In genomic region chr9:18759836-18760235, GRCh38 we compare ENCODE assay signal across 25 cellular contexts.
"Had no signal": no experiment of that assay in that cellular context is flagged by ENCODE, and none has a peak within 500 bp of the region (broad histone marks: within the 10 kb centered on the region; RNA-seq: fewer than 3 reads in every experiment).

No MANE protein-coding gene starts in this region.

- H3K9me3 ChIP-seq: breast epithelium had no signal

- ATAC-seq: activated CD8-positive, alpha-beta memory T cell treated with anti-CD3 and anti-CD28 coated beads, Interleukin-2, amount 10 ng/mL, durations not matched to agents 7 days and 5 days; T-cell had no signal

- FAIRE-seq: TTC549 had no signal

- H3K27me3 Mint-ChIP-seq: activated B cell treated with CpG ODN at 0.5 μM for 24 hours; activated CD8-positive, alpha-beta memory T cell treated with anti-CD3 and anti-CD28 coated beads, Interleukin-2, amount 10 ng/mL, durations not matched to agents 7 days and 5 days; activated naive CD4-positive, alpha-beta T cell treated with anti-CD3 and anti-CD28 coated beads, Interleukin-2, amount 50 U/mL, for 24 hours; activated T-cell treated with anti-CD3 and anti-CD28 coated beads, Interleukin-2, amount 50 U/mL, for 24 hours had no signal

- H3K4me3 ChIP-seq: breast epithelium, SK-N-MC had no signal

- H3K9me3 Mint-ChIP-seq: activated B cell treated with CpG ODN at 0.5 μM for 24 hours; activated CD4-positive, alpha-beta T cell treated with anti-CD3 and anti-CD28 coated beads, Interleukin-2, amount 10 ng/mL, durations not matched to agents 24 days and 14 days; activated naive CD4-positive, alpha-beta T cell treated with anti-CD3 and anti-CD28 coated beads, Interleukin-2, amount 50 U/mL, for 24 hours; activated T-cell treated with anti-CD3 and anti-CD28 coated beads, Interleukin-2, amount 50 U/mL, for 24 hours; activated T-helper 1 cell treated with anti-CD3 and anti-CD28 coated beads, Interleukin-12 subunit alpha, Interleukin-12 subunit beta, Interleukin-2, Interleukin-4 antibody, amounts not matched to agents 30 ng/mL and 10 ng/mL and 1 ng/mL, durations not matched to agents 14 hours and 24 hours and 36 hours; T-cell had no signal

- H3K4me1 ChIP-seq: breast epithelium had no signal

- H3K36me3 Mint-ChIP-seq: activated CD8-positive, alpha-beta memory T cell treated with anti-CD3 and anti-CD28 coated beads, Interleukin-2, amount 10 ng/mL, durations not matched to agents 7 days and 5 days; activated naive CD4-positive, alpha-beta T cell treated with anti-CD3 and anti-CD28 coated beads, Interleukin-2, amount 50 U/mL, for 24 hours; T-cell had no signal

- H3K27ac Mint-ChIP-seq: activated B cell treated with CpG ODN at 0.5 μM for 24 hours; activated CD4-positive, alpha-beta T cell treated with anti-CD3 and anti-CD28 coated beads, Interleukin-2, amount 10 ng/mL, durations not matched to agents 24 days and 14 days; activated CD8-positive, alpha-beta memory T cell treated with anti-CD3 and anti-CD28 coated beads, Interleukin-2, amount 10 ng/mL, durations not matched to agents 7 days and 5 days; activated naive CD4-positive, alpha-beta T cell treated with anti-CD3 and anti-CD28 coated beads, Interleukin-2, amount 50 U/mL, for 24 hours; activated T-cell treated with anti-CD3 and anti-CD28 coated beads, Interleukin-2, amount 50 U/mL, for 24 hours; activated T-helper 1 cell treated with anti-CD3 and anti-CD28 coated beads, Interleukin-12 subunit alpha, Interleukin-12 subunit beta, Interleukin-2, Interleukin-4 antibody, amounts not matched to agents 30 ng/mL and 10 ng/mL and 1 ng/mL, durations not matched to agents 14 hours and 24 hours and 36 hours; T-cell had no signal

- H3K4me1 Mint-ChIP-seq: activated B cell treated with CpG ODN at 0.5 μM for 24 hours; activated CD4-positive, alpha-beta T cell treated with anti-CD3 and anti-CD28 coated beads, Interleukin-2, amount 10 ng/mL, durations not matched to agents 24 days and 14 days; activated CD8-positive, alpha-beta memory T cell treated with anti-CD3 and anti-CD28 coated beads, Interleukin-2, amount 10 ng/mL, durations not matched to agents 7 days and 5 days; activated naive CD4-positive, alpha-beta T cell treated with anti-CD3 and anti-CD28 coated beads, Interleukin-2, amount 50 U/mL, for 24 hours; T-cell had no signal

- DNase-seq: activated B cell treated with CpG ODN at 0.5 μM for 24 hours; activated CD4-positive, alpha-beta T cell treated with anti-CD3 and anti-CD28 coated beads for 1 hour; activated CD4-positive, alpha-beta T cell treated with anti-CD3 and anti-CD28 coated beads, Interleukin-2, amount 10 ng/mL, durations not matched to agents 24 days and 14 days; activated CD4-positive, alpha-beta T cell treated with anti-CD3 and anti-CD28 coated beads, Interleukin-2, amount 50 U/mL, for 48 hours; activated CD8-positive, alpha-beta memory T cell treated with anti-CD3 and anti-CD28 coated beads, Interleukin-2, amount 10 ng/mL, durations not matched to agents 7 days and 5 days; activated effector memory CD4-positive, alpha-beta T cell treated with Interleukin-2 at 50 U/mL for 16 hours; activated naive CD4-positive, alpha-beta T cell; activated T-cell treated with anti-CD3 and anti-CD28 coated beads, Interleukin-2, amount 50 U/mL, for 24 hours; aorta; caudate nucleus; Kasumi-1; KBM-7; NCI-H1105 treated with DMSO at 0.1 percent for 48 hours; NCI-H1694 treated with DMSO at 0.1 percent for 48 hours; NCI-H2029 treated with DMSO at 0.1 percent for 48 hours; NCI-H226; NCI-H82; T-cell; T-helper 2 cell; T1000 had no signal

- H3K36me3 ChIP-seq: breast epithelium had no signal

- H3K27ac ChIP-seq: breast epithelium, SK-N-MC had no signal

- H3K4me3 Mint-ChIP-seq: activated B cell treated with CpG ODN at 0.5 μM for 24 hours; activated CD4-positive, alpha-beta T cell treated with anti-CD3 and anti-CD28 coated beads, Interleukin-2, amount 10 ng/mL, durations not matched to agents 24 days and 14 days; activated CD8-positive, alpha-beta memory T cell treated with anti-CD3 and anti-CD28 coated beads, Interleukin-2, amount 10 ng/mL, durations not matched to agents 7 days and 5 days; activated naive CD4-positive, alpha-beta T cell treated with anti-CD3 and anti-CD28 coated beads, Interleukin-2, amount 50 U/mL, for 24 hours; activated T-cell treated with anti-CD3 and anti-CD28 coated beads, Interleukin-2, amount 50 U/mL, for 24 hours; activated T-helper 1 cell treated with anti-CD3 and anti-CD28 coated beads, Interleukin-12 subunit alpha, Interleukin-12 subunit beta, Interleukin-2, Interleukin-4 antibody, amounts not matched to agents 30 ng/mL and 10 ng/mL and 1 ng/mL, durations not matched to agents 14 hours and 24 hours and 36 hours; T-cell had no signal
